Comparison of ENCODE assay signal across 8 cellular contexts in the genomic region with DNA sequence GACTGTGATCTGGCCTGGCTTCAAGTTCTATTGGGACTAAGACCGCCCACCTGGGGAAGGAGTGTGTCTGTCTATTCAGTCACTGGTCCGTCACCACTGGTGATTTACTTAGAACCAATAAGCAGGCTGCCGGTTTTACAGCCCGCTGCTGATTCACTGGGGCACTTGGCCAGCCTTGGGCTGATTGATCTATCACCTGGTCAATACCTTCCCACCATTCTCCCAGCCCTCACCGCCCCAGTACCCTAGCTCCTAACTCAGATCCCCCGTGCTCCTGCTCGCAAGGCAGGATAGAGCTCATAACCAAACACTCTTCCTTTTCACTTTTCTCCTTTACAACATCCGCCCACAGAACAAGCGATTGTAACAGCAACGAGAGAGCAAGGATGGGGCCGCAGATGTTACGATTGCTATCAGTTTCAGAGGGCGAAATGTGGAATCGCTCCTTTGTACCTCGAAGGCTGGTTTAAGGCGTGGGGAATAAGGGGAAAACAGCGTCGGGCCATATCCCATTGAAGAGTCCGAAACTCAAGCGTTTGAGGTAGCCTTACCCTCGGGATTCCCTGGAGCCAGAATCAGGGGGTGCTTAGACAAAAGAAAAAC. TPM values are rescaled to one million over a fixed set of nuclear protein-coding genes. Genes with fewer than 3 reads are reported as not detected.
DNase-seq lines count a peak whose midpoint lies in the region; ATAC-seq and TF ChIP-seq lines count a peak whose summit lies in the region.

No MANE protein-coding gene starts in this region.

- no peaks in the 10 kb centered on the region for H3K9me3 Mint-ChIP-seq in chondrocyte (ENCODE audit: low read depth)

- peak overlapping the region; percentile 94 for H3K27ac Mint-ChIP-seq in chondrocyte (ENCODE audit: unreplicated experiment)

- H3K4me1 Mint-ChIP-seq in chondrocyte (ENCODE audit: low read depth): peaks cover 20% of the 10 kb centered on the region

- intact Hi-C loops in left colon (cut with DNase I, micrococcal nuclease): no loop called here

- H3K27me3 Mint-ChIP-seq in chondrocyte (ENCODE audit: low read depth): no peaks in the 10 kb centered on the region

- peak; percentile 85 for DNase-seq in AG08396 (ENCODE audit: low spot score)
- peak; percentile 73 for DNase-seq in NCI-H2227 treated with DMSO at 0.1 percent for 48 hours (lab: John Stamatoyannopoulos, UW)
- DNase-seq in chondrocyte (ENCODE audit: low spot score): no peak
- DNase-seq in left colon: peak; percentile 84 to 94
- DNase-seq in stimulated activated CD4-positive, alpha-beta T cell treated with anti-CD3 and anti-CD28 coated beads, Interleukin-2, amount 100 ng/mL, for 4 hours (ENCODE audit: low read depth): peak; percentile 67

- peaks cover 13% of the 10 kb centered on the region for H3K36me3 Mint-ChIP-seq in chondrocyte (ENCODE audit: low read depth)

- ATAC-seq in GM18909 (IDR thresholded peaks at IDR 0.05; ENCODE audit: poor library complexity, unreplicated experiment) (peak; percentile 93), HG03159 (IDR thresholded peaks at IDR 0.05; ENCODE audit: unreplicated experiment) (peak; percentile 95), left colon (peak; percentile 94)
- peak; percentile 87 to 91 for ATAC-seq in activated CD4-positive, CD25-positive, alpha-beta regulatory T cell treated with anti-CD3 and anti-CD28 coated beads, Interleukin-2, amount 50 U/mL, for 24 hours

- H3K4me3 Mint-ChIP-seq in chondrocyte (ENCODE audit: unreplicated experiment): peak overlapping the region; percentile 98

- TF ChIP-seq CTCF in chondrocyte (IDR thresholded peaks at IDR 0.05): no peak

RNA-seq across cellular contexts. Expression of a gene that starts 0.7 kb away (rescaled TPM):
- 63.3 to 69.4 TPM (median 67.3 TPM) in 3 replicates for total RNA-seq in chondrocyte
- total RNA-seq in left colon: 10 to 100 TPM; 40.6 to 48.1 TPM

RNA-seq across cellular contexts. Expression of a gene that starts 6.8 kb away (rescaled TPM):
- total RNA-seq in chondrocyte (not detected in 3 replicates), left colon (not detected)

RNA-seq across cellular contexts. Expression of a gene that starts 20.5 kb away (rescaled TPM):
- 99.2 to 108 TPM (median 107 TPM) in 3 replicates for total RNA-seq in chondrocyte
- 100 to 1,000 TPM; 120 to 135 TPM for total RNA-seq in left colon
